ENCODE assay signal across 10 cellular contexts in genomic region chr6:134529921-134530320, GRCh38.
DNase-seq lines count a peak whose midpoint lies in the region; ATAC-seq, FAIRE-seq and TF ChIP-seq lines count a peak whose summit lies in the region.
"Had no signal": no experiment of that assay in that cellular context is flagged by ENCODE, and none has a peak within 500 bp of the region (broad histone marks: within the 10 kb centered on the region; RNA-seq: fewer than 3 reads in every experiment).

No MANE protein-coding gene starts in this region.

- H3K27ac ChIP-seq in osteoblast (ENCODE audit: low read depth, low read length): no peak overlapping the region

- H3K4me3 ChIP-seq in bronchial epithelial cell (ENCODE audit: low read depth, low read length): no peak overlapping the region
- H3K4me3 ChIP-seq in osteoblast (ENCODE audit: insufficient read depth, low read length): no peak overlapping the region
- H3K4me3 ChIP-seq: dorsolateral prefrontal cortex had no signal

- DNase-seq in SKM-1 treated with dmso at 0.1 percent for 144 hours (lab: John Stamatoyannopoulos, UW; ENCODE audit: unreplicated experiment) (peak; percentile 29), SKM-1 (lab: John Stamatoyannopoulos, UW; ENCODE audit: unreplicated experiment) (no peak), NCI-H226 (peak; percentile 79), bronchial epithelial cell (ENCODE audit: low read depth) (peak; percentile 82), osteoblast (ENCODE audit: insufficient read length, low spot score, missing footprints) (peak; percentile 55)
- DNase-seq: dorsolateral prefrontal cortex, NCI-H1092 had no signal

- H3K9me3 ChIP-seq in osteoblast (ENCODE audit: low read depth, low read length): no peaks in the 10 kb centered on the region

- H4K20me1 ChIP-seq in osteoblast (ENCODE audit: insufficient read depth, low read length): no peaks in the 10 kb centered on the region

- H3K79me2 ChIP-seq in osteoblast (ENCODE audit: insufficient read depth, low read length): no peaks in the 10 kb centered on the region

- H2AFZ ChIP-seq in osteoblast (ENCODE audit: low read length): peak overlapping the region; percentile 5

- no peak for FAIRE-seq in bronchial epithelial cell (lab: Jason Lieb, UNC)

- TF ChIP-seq CTCF in bronchial epithelial cell (IDR thresholded peaks at IDR 0.05; ENCODE audit: insufficient read depth, low read length, severe bottlenecking): no peak
- TF ChIP-seq CTCF in osteoblast (IDR thresholded peaks at IDR 0.05; ENCODE audit: extremely low read depth, low read depth, low read length): no peak

- H3K36me3 ChIP-seq in bronchial epithelial cell (ENCODE audit: control insufficient read depth, insufficient read depth, low read length): no peaks in the 10 kb centered on the region
- no peaks in the 10 kb centered on the region for H3K36me3 ChIP-seq in osteoblast (ENCODE audit: insufficient read depth, low read length)

- ATAC-seq in HG02763 (IDR thresholded peaks at IDR 0.05; ENCODE audit: unreplicated experiment) (no peak), GM18511 (IDR thresholded peaks at IDR 0.05; ENCODE audit: unreplicated experiment) (no peak), GM19463 (IDR thresholded peaks at IDR 0.05; ENCODE audit: unreplicated experiment) (no peak)

- no peak overlapping the region for H3K4me2 ChIP-seq in osteoblast (ENCODE audit: insufficient read depth, low read length)

- no peaks in the 10 kb centered on the region for H3K27me3 ChIP-seq in bronchial epithelial cell (ENCODE audit: control insufficient read depth, insufficient read depth, low read length)
- H3K27me3 ChIP-seq in osteoblast (ENCODE audit: insufficient read depth, low read length): no peaks in the 10 kb centered on the region
- H3K27me3 ChIP-seq: dorsolateral prefrontal cortex had no signal

- H3K4me1 ChIP-seq in osteoblast (ENCODE audit: insufficient read depth, low read length): peaks cover 6% of the 10 kb centered on the region
